ENCODE assay signal across 8 cellular contexts in the genomic region with DNA sequence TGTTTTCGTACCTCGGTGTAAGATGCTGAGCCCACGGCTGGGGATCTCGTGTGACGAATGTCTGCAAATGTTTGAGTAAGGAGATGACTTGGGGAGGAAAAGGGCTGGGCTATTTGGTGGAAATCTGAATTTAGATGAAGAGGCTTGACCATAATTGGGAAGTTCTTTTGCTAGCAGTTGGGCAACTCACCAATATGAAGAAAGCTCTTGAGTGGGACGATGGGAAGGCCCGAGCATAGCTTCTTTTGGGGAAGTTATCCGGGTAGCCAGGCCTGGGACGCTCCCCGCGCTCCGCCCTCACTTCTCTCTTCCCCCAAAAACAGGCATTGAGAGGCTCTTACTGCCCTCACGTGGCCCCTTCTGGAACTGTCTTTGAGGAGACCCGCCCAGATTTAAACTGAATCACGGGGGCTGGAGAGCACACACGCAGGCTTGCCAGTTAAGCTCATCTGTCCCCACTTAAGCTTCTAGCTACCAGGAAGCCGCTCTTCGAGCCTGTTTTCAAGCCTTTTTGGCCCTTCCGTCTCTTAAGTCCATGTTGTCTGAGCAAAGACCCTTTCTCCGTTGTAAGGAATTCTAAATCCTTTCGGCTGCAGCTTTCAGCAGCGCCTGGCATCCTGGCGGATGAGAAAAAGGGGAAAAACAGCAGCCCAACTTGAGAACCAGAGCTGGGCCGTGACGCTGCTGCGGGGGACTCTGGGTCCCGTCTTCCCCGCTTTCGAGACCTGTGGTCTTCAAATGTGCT.
DNase-seq lines count a peak whose midpoint lies in the region; ATAC-seq and TF ChIP-seq lines count a peak whose summit lies in the region.

No MANE protein-coding gene starts in this region.

- peaks cover 3% of the 10 kb centered on the region for H3K36me3 Mint-ChIP-seq in activated naive CD8-positive, alpha-beta T cell
- H3K36me3 Mint-ChIP-seq in glutamatergic neuron (ENCODE audit: unreplicated experiment) = peaks cover 4% of the 10 kb centered on the region

- H3K4me1 ChIP-seq in osteoblast (ENCODE audit: insufficient read depth, low read length) = peaks cover 19% of the 10 kb centered on the region
- H3K4me1 ChIP-seq in thoracic aorta (ENCODE audit: control insufficient read depth in 1 of 2, low read depth in 2 of 2) = peaks cover 9 to 15% of the 10 kb centered on the region in 2 donors

- H3K9me3 Mint-ChIP-seq in activated naive CD8-positive, alpha-beta T cell (ENCODE audit: low read depth) = no peaks in the 10 kb centered on the region
- H3K9me3 Mint-ChIP-seq in glutamatergic neuron (ENCODE audit: unreplicated experiment) = no peaks in the 10 kb centered on the region

- CTCF ChIA-PET in HEK293T (lab: Yijun Ruan, JAX) = interaction anchor here (0.5 to 2.3 kb wide), 52 partner anchors 8 to 729 kb away, joined by 3 to 27 read pairs (median 4); partner anchors contain the start of gene B3GALNT2

- H3K9ac ChIP-seq in SK-N-MC (ENCODE audit: insufficient read length) = peak overlapping the region; percentile 70

- H2AFZ ChIP-seq in osteoblast (ENCODE audit: low read length) = peak overlapping the region; percentile 92

- no peaks in the 10 kb centered on the region for H4K20me1 ChIP-seq in osteoblast (ENCODE audit: insufficient read depth, low read length)

- ATAC-seq in thoracic aorta (ENCODE audit: insufficient number of reproducible peaks, low FRiP score, low read depth) = peak; percentile 93

- peak overlapping the region; percentile 94 for H3K4me2 ChIP-seq in osteoblast (ENCODE audit: insufficient read depth, low read length)

- H3K27me3 ChIP-seq in osteoblast (ENCODE audit: insufficient read depth, low read length) (no peaks in the 10 kb centered on the region), thoracic aorta (replicated peaks; ENCODE audit: insufficient read depth) (no peaks in the 10 kb centered on the region)

- H3K79me2 ChIP-seq in osteoblast (ENCODE audit: insufficient read depth, low read length) = no peaks in the 10 kb centered on the region

- H3K27ac ChIP-seq in SK-N-MC (peak overlapping the region; percentile 52; the same call in 1 of the 2 replicates), osteoblast (ENCODE audit: low read depth, low read length) (peak overlapping the region; percentile 99), thoracic aorta (peak overlapping the region; percentile 86 to 94)

- peaks cover 18% of the 10 kb centered on the region for H3K4me1 Mint-ChIP-seq in activated naive CD8-positive, alpha-beta T cell (ENCODE audit: low read depth)
- peaks cover 8% of the 10 kb centered on the region for H3K4me1 Mint-ChIP-seq in glutamatergic neuron (ENCODE audit: low read depth, unreplicated experiment)

- H3K4me3 ChIP-seq in SK-N-MC = peak overlapping the region; percentile 67
- H3K4me3 ChIP-seq in osteoblast (ENCODE audit: insufficient read depth, low read length) = peak overlapping the region; percentile 72
- H3K4me3 ChIP-seq in thoracic aorta = peak overlapping the region; percentile 67

- H3K9me3 ChIP-seq in SK-N-MC (ENCODE audit: low read depth, low read length) = no peaks in the 10 kb centered on the region
- no peaks in the 10 kb centered on the region for H3K9me3 ChIP-seq in osteoblast (ENCODE audit: low read depth, low read length)
- no peaks in the 10 kb centered on the region for H3K9me3 ChIP-seq in thoracic aorta

- peak overlapping the region; percentile 92 for H3K27ac Mint-ChIP-seq in activated naive CD8-positive, alpha-beta T cell
- H3K27ac Mint-ChIP-seq in glutamatergic neuron (ENCODE audit: unreplicated experiment) = peak overlapping the region; percentile 5

- POLR2A ChIA-PET in HEK293T (lab: Yijun Ruan, JAX) = interaction anchor here (0.6 to 2.1 kb wide), 18 partner anchors 15 to 467 kb away, joined by 3 to 24 read pairs (median 3); partner anchors contain the start of genes B3GALNT2, LYST and NID1

- peak; percentile 84 for DNase-seq in GM10266 (ENCODE audit: extremely low spot score)
- DNase-seq in HEK293T (ENCODE audit: extremely low spot score) = peak; percentile 91
- DNase-seq in MV-4-11 (lab: John Stamatoyannopoulos, UW) = peak; percentile 99
- peak; percentile 77 for DNase-seq in SK-N-MC (ENCODE audit: low read depth, low spot score)
- peak; percentile 87 for DNase-seq in glutamatergic neuron
- peak; percentile 85 for DNase-seq in osteoblast (ENCODE audit: insufficient read length, low spot score, missing footprints)
- DNase-seq in thoracic aorta (ENCODE audit: low spot score) = peak; percentile 79

- TF ChIP-seq CTCF in GM10266 (IDR thresholded peaks at IDR 0.05; ENCODE audit: control insufficient read depth, insufficient read depth, low read depth, missing control alignments) (peak; percentile 85), glutamatergic neuron (IDR thresholded peaks at IDR 0.05; ENCODE audit: partially characterized antibody, unreplicated experiment) (peak; percentile 72), osteoblast (IDR thresholded peaks at IDR 0.05; ENCODE audit: extremely low read depth, low read depth, low read length) (peak; percentile 97), thoracic aorta (IDR thresholded peaks at IDR 0.05) (peak; percentile 82)

- peak overlapping the region; percentile 73 for H3K4me3 Mint-ChIP-seq in activated naive CD8-positive, alpha-beta T cell
- H3K4me3 Mint-ChIP-seq in glutamatergic neuron (ENCODE audit: unreplicated experiment) = peak overlapping the region; percentile 71

- no peaks in the 10 kb centered on the region for H3K27me3 Mint-ChIP-seq in activated naive CD8-positive, alpha-beta T cell
- peaks cover 2% of the 10 kb centered on the region for H3K27me3 Mint-ChIP-seq in glutamatergic neuron (ENCODE audit: unreplicated experiment)

- H3K36me3 ChIP-seq in SK-N-MC (ENCODE audit: insufficient read depth, low read length) (no peaks in the 10 kb centered on the region), osteoblast (ENCODE audit: insufficient read depth, low read length) (no peaks in the 10 kb centered on the region), thoracic aorta (peaks cover under 1% of the 10 kb centered on the region)

TF ChIP-seq in HEK293T, 16 proteins besides CTCF, POLR2A, EP300 and RAD21:
- TF ChIP-seq L3MBTL2 (conservative IDR thresholded peaks at IDR 0.05) = 0 out of 2 replicates have a peak, but pooled peaks have one; percentile 17
- TF ChIP-seq NFRKB (IDR thresholded peaks at IDR 0.05) = no peak

Comparison
In these comparisons a context has a peak if more than half of its experiments do, and no peak if none do; other contexts are left out.
1. Peak in every context shown above with its lines: DNase-seq, ATAC-seq, H3K4me3 ChIP-seq and H3K27ac ChIP-seq.